In genomic region chr4:138087181-138087714, GRCh38 we compare ENCODE assay signal across 17 cellular contexts.
DNase-seq lines count a peak whose midpoint lies in the region; ATAC-seq and TF ChIP-seq lines count a peak whose summit lies in the region.
"Had no signal": no experiment of that assay in that cellular context is flagged by ENCODE, and none has a peak within 500 bp of the region (broad histone marks: within the 10 kb centered on the region; RNA-seq: fewer than 3 reads in every experiment).

No MANE protein-coding gene starts in this region.

- 62 to 63% methylated on average over 4 of the region's 4 CpGs for WGBS in heart right ventricle, 2 donors

- H3K27me3 ChIP-seq in BLaER1: no peaks in the 10 kb centered on the region
- no peaks in the 10 kb centered on the region for H3K27me3 ChIP-seq in HAP-1 (ENCODE audit: low read depth)
- no peaks in the 10 kb centered on the region for H3K27me3 ChIP-seq in heart right ventricle

- H3K9me3 Mint-ChIP-seq in nephron progenitor cell: no peaks in the 10 kb centered on the region
- H3K9me3 Mint-ChIP-seq: CD4-positive, alpha-beta T cell had no signal

- H4K20me1 ChIP-seq in BLaER1: no peaks in the 10 kb centered on the region

- peak overlapping the region; percentile 4; the same call in 1 of the 2 replicates for H3K4me2 ChIP-seq in BLaER1
- H3K4me2 ChIP-seq: KMS-11 had no signal

- no peak overlapping the region for H3K9ac ChIP-seq in BLaER1
- H3K9ac ChIP-seq: KMS-11 had no signal

- H3K4me1 Mint-ChIP-seq in nephron progenitor cell: peaks cover 26% of the 10 kb centered on the region

- H3K4me3 ChIP-seq in BLaER1: no peak overlapping the region
- no peak overlapping the region for H3K4me3 ChIP-seq in HAP-1
- H3K4me3 ChIP-seq in heart right ventricle: no peak overlapping the region

- ATAC-seq in heart right ventricle: peak in 6 of 8 donors; percentile 39 to 85 (median 70)
- no peak for ATAC-seq in GM19395 (IDR thresholded peaks at IDR 0.05; ENCODE audit: unreplicated experiment)
- no peak for ATAC-seq in omental fat pad (ENCODE audit: low FRiP score)
- ATAC-seq in HG02938 (IDR thresholded peaks at IDR 0.05; ENCODE audit: unreplicated experiment): no peak
- ATAC-seq: PC-3 had no signal

- in situ Hi-C loops in HAP-1 (cut with MboI; ENCODE audit: low sequenced_read_pairs): no loop called here

- DNase-seq in HAP-1 (ENCODE audit: low spot score in 2 of 2) (peak; percentile 16 to 22), heart right ventricle (no peak), nephron progenitor cell (no peak), omental fat pad (ENCODE audit: low spot score) (no peak)
- DNase-seq: Calu3; CD4-positive, alpha-beta T cell; DND-41; GF-D8; H7; NCI-H1092 treated with DMSO at 0.1 percent for 48 hours; NCI-H1694; NCI-H526; PC-3 had no signal

- no peaks in the 10 kb centered on the region for H3K36me3 Mint-ChIP-seq in nephron progenitor cell (ENCODE audit: low read depth)

- intact Hi-C loops in heart right ventricle (cut with DNase I): loop anchor here in 2 of 10 donors (5.0 kb wide), 2 partner anchors 50 to 595 kb away; no protein-coding TSS in a partner anchor

- no peak overlapping the region for H3K4me3 Mint-ChIP-seq in nephron progenitor cell
- H3K4me3 Mint-ChIP-seq: CD4-positive, alpha-beta T cell had no signal

- H3K27ac ChIP-seq in BLaER1 (no peak overlapping the region), heart right ventricle (peak overlapping the region in 2 of 10 donors; percentile 5 to 9)
- H3K27ac ChIP-seq: KMS-11 had no signal

- peaks cover 51% of the 10 kb centered on the region for H3K36me3 ChIP-seq in BLaER1
- H3K36me3 ChIP-seq in HAP-1 (replicated peaks): no peaks in the 10 kb centered on the region
- H3K36me3 ChIP-seq in heart right ventricle: no peaks in the 10 kb centered on the region

- peak overlapping the region; percentile 61 for H3K27ac Mint-ChIP-seq in nephron progenitor cell
- H3K27ac Mint-ChIP-seq: CD4-positive, alpha-beta T cell had no signal

- no peaks in the 10 kb centered on the region for H3K27me3 Mint-ChIP-seq in nephron progenitor cell (ENCODE audit: low read depth, poor library complexity)
- H3K27me3 Mint-ChIP-seq: CD4-positive, alpha-beta T cell had no signal

- H3K9me3 ChIP-seq in BLaER1 (peaks cover 22% of the 10 kb centered on the region), HAP-1 (no peaks in the 10 kb centered on the region), heart right ventricle (no peaks in the 10 kb centered on the region)

- TF ChIP-seq CTCF in heart right ventricle (IDR thresholded peaks at IDR 0.05) (no peak), nephron progenitor cell (IDR thresholded peaks at IDR 0.05) (no peak), omental fat pad (IDR thresholded peaks at IDR 0.05) (no peak)

- peaks cover 25% of the 10 kb centered on the region for H3K4me1 ChIP-seq in BLaER1
- H3K4me1 ChIP-seq in HAP-1: no peaks in the 10 kb centered on the region; the same call in 1 of the 2 replicates
- H3K4me1 ChIP-seq in heart right ventricle: peaks cover 0 to 8% (median 0%) of the 10 kb centered on the region in 9 donors

Comparison
In these comparisons a context has a peak if more than half of its experiments do, and no peak if none do; other contexts are left out.
1. DNase-seq: peak in HAP-1 (2 of 2); none in heart right ventricle (0 of 2), nephron progenitor cell (single experiment) and omental fat pad (single experiment).
2. ATAC-seq: peak in heart right ventricle (6 of 8); none in GM19395 (single experiment), omental fat pad (single experiment) and HG02938 (single experiment).